Comparison of ENCODE assay signal across 20 cellular contexts in the genomic region with DNA sequence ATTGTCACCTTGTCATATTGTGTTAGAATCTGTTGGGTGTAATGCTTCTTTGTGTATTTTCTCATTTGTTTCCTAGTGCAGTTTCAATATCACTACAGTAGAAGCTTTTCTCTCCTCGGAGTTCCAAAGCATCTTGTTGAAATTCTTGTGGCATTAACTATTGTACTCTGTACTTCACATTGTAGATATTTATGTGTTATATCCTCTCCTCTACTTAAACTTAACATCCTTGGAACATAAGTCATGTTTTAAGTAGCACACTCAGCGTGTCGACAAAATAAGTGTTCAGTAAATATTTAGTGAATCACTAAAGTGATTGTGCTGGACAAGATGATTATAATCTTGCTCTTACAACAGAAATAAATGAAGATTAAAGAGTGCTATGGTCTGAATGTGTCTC.
"Had no signal": no experiment of that assay in that cellular context is flagged by ENCODE, and none has a peak within 500 bp of the region (broad histone marks: within the 10 kb centered on the region; RNA-seq: fewer than 3 reads in every experiment).

No MANE protein-coding gene starts in this region.

- H3K36me3 ChIP-seq: MG63 had no signal

- H3K9me3 ChIP-seq: body of pancreas, MG63 had no signal

- H3K4me1 ChIP-seq: body of pancreas had no signal

- H3K27me3 ChIP-seq: body of pancreas, MG63 had no signal

- DNase-seq: activated CD4-positive, alpha-beta T cell treated with anti-CD3 and anti-CD28 coated beads for 48 hours; activated CD4-positive, alpha-beta T cell treated with anti-CD3 and anti-CD28 coated beads, Interleukin-2, amount 50 U/mL, for 4 hours; activated CD4-positive, CD25-positive, alpha-beta regulatory T cell treated with anti-CD3 and anti-CD28 coated beads, Interleukin-2, amount 50 U/mL, for 72 hours; activated CD8-positive, alpha-beta memory T cell treated with anti-CD3 and anti-CD28 coated beads, Interleukin-2, amount 10 ng/mL, durations not matched to agents 7 days and 5 days; activated CD8-positive, alpha-beta T cell treated with anti-CD3 and anti-CD28 coated beads, Interleukin-2, amount 10 ng/mL, durations not matched to agents 7 days and 5 days; activated effector memory CD4-positive, alpha-beta T cell treated with anti-CD3 and anti-CD28 coated beads, Interleukin-2, amount 50 U/mL, for 16 hours; activated naive CD4-positive, alpha-beta T cell treated with Interleukin-2 at 50 U/mL for 16 hours; activated T-cell treated with anti-CD3 and anti-CD28 coated beads, Interleukin-2, amount 50 U/mL, for 4 hours; body of pancreas; central memory CD4-positive, alpha-beta T cell; MG63; MV-4-11; NCI-H1092 treated with DMSO at 0.1 percent for 48 hours; NCI-H1436; NCI-H1694 treated with DMSO at 0.1 percent for 48 hours; NCI-H2081; NCI-H446; NCI-H524; SHP77 had no signal

- H3K4me3 ChIP-seq: body of pancreas, MG63 had no signal

- ATAC-seq: activated CD8-positive, alpha-beta memory T cell treated with anti-CD3 and anti-CD28 coated beads, Interleukin-2, amount 10 ng/mL, durations not matched to agents 7 days and 5 days; activated CD8-positive, alpha-beta T cell treated with anti-CD3 and anti-CD28 coated beads, Interleukin-2, amount 10 ng/mL, durations not matched to agents 7 days and 5 days; activated T-cell treated with anti-CD3 and anti-CD28 coated beads, Interleukin-2, amount 50 U/mL, for 4 hours; body of pancreas; WTC11 had no signal

- H3K27ac ChIP-seq: body of pancreas had no signal
